ENCODE assay signal across 14 cellular contexts in the genomic region with DNA sequence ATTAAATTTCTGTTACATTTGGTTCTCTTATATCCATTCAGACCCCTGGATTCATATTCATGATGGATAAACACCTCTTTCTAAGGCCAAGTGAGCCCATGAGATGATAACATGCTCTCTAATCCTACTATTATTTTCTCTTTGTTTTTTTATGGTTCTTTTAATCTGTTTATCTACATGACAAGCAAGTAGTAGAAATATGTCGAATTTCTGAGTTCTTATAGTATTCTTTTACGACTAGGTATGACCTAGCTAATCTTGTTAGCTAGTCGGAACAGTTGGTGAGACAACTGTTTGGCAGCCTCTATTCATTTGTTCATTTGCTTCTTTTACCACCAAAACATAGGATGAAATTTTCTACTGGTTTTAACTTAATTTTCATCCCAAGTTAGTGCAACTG.
"Had no signal": no experiment of that assay in that cellular context is flagged by ENCODE, and none has a peak within 500 bp of the region (broad histone marks: within the 10 kb centered on the region; RNA-seq: fewer than 3 reads in every experiment).

No MANE protein-coding gene starts in this region.

- H3K27ac ChIP-seq: dorsolateral prefrontal cortex, heart left ventricle, pancreas, upper lobe of right lung had no signal

- H3K9me3 ChIP-seq: esophagus squamous epithelium, heart left ventricle, pancreas, upper lobe of right lung had no signal

- H3K4me3 ChIP-seq: dorsolateral prefrontal cortex, esophagus squamous epithelium, heart left ventricle, pancreas, upper lobe of right lung had no signal

- H3K4me1 ChIP-seq: pancreas, upper lobe of right lung had no signal

- H3K36me3 ChIP-seq: esophagus squamous epithelium, heart left ventricle, pancreas, upper lobe of right lung had no signal

- ATAC-seq: left ventricle myocardium superior, pancreas, T-helper 17 cell, upper lobe of right lung had no signal

- H3K27me3 ChIP-seq: dorsolateral prefrontal cortex, esophagus squamous epithelium, heart left ventricle, pancreas, upper lobe of right lung had no signal

- DNase-seq: activated CD4-positive, alpha-beta T cell treated with anti-CD3 and anti-CD28 coated beads, Interleukin-2, amount 50 U/mL, for 4 hours; activated CD8-positive, alpha-beta memory T cell treated with anti-CD3 and anti-CD28 coated beads, Interleukin-2, amount 10 ng/mL, durations not matched to agents 7 days and 5 days; activated effector memory CD4-positive, alpha-beta T cell treated with Interleukin-2 at 50 U/mL for 16 hours; activated T-cell treated with anti-CD3 and anti-CD28 coated beads, Interleukin-2, amount 50 U/mL, for 24 hours; dorsolateral prefrontal cortex; esophagus squamous epithelium; heart left ventricle; kidney; left ventricle myocardium superior; pancreas; stimulated activated CD4-positive, alpha-beta T cell treated with anti-CD3 and anti-CD28 coated beads, Interleukin-15, amount 100 ng/mL, for 24 hours; stimulated activated CD4-positive, alpha-beta T cell treated with anti-CD3 and anti-CD28 coated beads, Interleukin-4, amount 100 ng/mL, for 24 hours; T-helper 17 cell; upper lobe of right lung had no signal

- FAIRE-seq: pancreas had no signal
